ENCODE assay signal across 8 cellular contexts in genomic region chr4:39469429-39470077, GRCh38. TPM values are rescaled to one million over a fixed set of nuclear protein-coding genes. Genes with fewer than 3 reads are reported as not detected.
DNase-seq lines count a peak whose midpoint lies in the region; ATAC-seq and TF ChIP-seq lines count a peak whose summit lies in the region.

No MANE protein-coding gene starts in this region.

- CTCF ChIA-PET in activated CD8-positive, alpha-beta T cell treated with anti-CD3 and anti-CD28 coated beads for 36 hours (lab: Charles Lee): interaction anchor here (0.6 to 2.8 kb wide), 48 partner anchors 8 to 506 kb away, joined by 3 to 31 read pairs (median 4); partner anchors contain the start of genes LIAS, RPL9, SMIM14 and UBE2K

- no peak overlapping the region for H3K4me3 Mint-ChIP-seq in activated CD8-positive, alpha-beta T cell treated with anti-CD3 and anti-CD28 coated beads for 36 hours

- H3K9me3 ChIP-seq in ovary: no peaks in the 10 kb centered on the region

- no peaks in the 10 kb centered on the region for H3K27me3 ChIP-seq in ovary

- TF ChIP-seq POLR2A in ovary (IDR thresholded peaks at IDR 0.05): no peak

- H3K4me3 ChIP-seq in ovary: no peak overlapping the region

- TF ChIP-seq EP300 in ovary (IDR thresholded peaks at IDR 0.05): no peak

- H3K36me3 ChIP-seq in ovary: no peaks in the 10 kb centered on the region

- peak; percentile 94 for TF ChIP-seq CTCF in activated CD8-positive, alpha-beta T cell treated with anti-CD3 and anti-CD28 coated beads for 36 hours (IDR thresholded peaks at IDR 0.05)
- TF ChIP-seq CTCF in ovary (IDR thresholded peaks at IDR 0.05): peak; percentile 76 to 91 (median 87)

- H3K36me3 Mint-ChIP-seq in activated CD8-positive, alpha-beta T cell treated with anti-CD3 and anti-CD28 coated beads for 36 hours (ENCODE audit: low read depth): peaks cover 42% of the 10 kb centered on the region

- POLR2A ChIA-PET in activated CD8-positive, alpha-beta T cell treated with anti-CD3 and anti-CD28 coated beads for 36 hours (lab: Charles Lee): interaction anchor here (1.0 to 2.1 kb wide), 4 partner anchors 10 to 27 kb away, joined by 3 to 8 read pairs (median 4); partner anchors contain the start of genes LIAS and RPL9

- H3K27me3 Mint-ChIP-seq in activated CD8-positive, alpha-beta T cell treated with anti-CD3 and anti-CD28 coated beads for 36 hours: no peaks in the 10 kb centered on the region

- H3K4me1 ChIP-seq in ovary (ENCODE audit: insufficient read depth): no peaks in the 10 kb centered on the region

- intact Hi-C loops in activated CD8-positive, alpha-beta T cell treated with anti-CD3 and anti-CD28 coated beads for 36 hours (cut with micrococcal nuclease): loop anchor here (10.0 kb wide), 1 partner anchor 505 kb away; the partner anchor contains the start of gene PDS5A
- intact Hi-C loops in ovary (cut with DNase I): loop anchor here in 3 of 4 donors (1.0 to 5.0 kb wide), 3 partner anchors 507 to 508 kb away; partner anchors contain the start of gene PDS5A (in 2 of the 3)

- H3K4me1 Mint-ChIP-seq in activated CD8-positive, alpha-beta T cell treated with anti-CD3 and anti-CD28 coated beads for 36 hours (ENCODE audit: low read depth): peaks cover 8% of the 10 kb centered on the region

- DNase-seq in CMK (ENCODE audit: low read depth): peak; percentile 63
- peak; percentile 85 for DNase-seq in NCI-H460 (ENCODE audit: extremely low read depth, low read depth)
- peak; percentile 16 for DNase-seq in activated CD8-positive, alpha-beta T cell treated with anti-CD3 and anti-CD28 coated beads for 36 hours
- peak; percentile 62 for DNase-seq in germinal center (ENCODE audit: low spot score)
- DNase-seq in ovary: peak in 4 of 5 donors; percentile 46 to 69 (median 50)
- DNase-seq in occipital lobe (lab: John Stamatoyannopoulos, UW): no peak

- WGBS in ovary, 3 donors: 66 to 68% (median 68%) methylated on average over 4 of the region's 4 CpGs

- H3K27ac Mint-ChIP-seq in activated CD8-positive, alpha-beta T cell treated with anti-CD3 and anti-CD28 coated beads for 36 hours: peak overlapping the region; percentile 60

- ATAC-seq in GM19023 (IDR thresholded peaks at IDR 0.05; ENCODE audit: unreplicated experiment) (peak; percentile 79), HG03280 (IDR thresholded peaks at IDR 0.05; ENCODE audit: unreplicated experiment) (peak; percentile 85)
- ATAC-seq in activated CD8-positive, alpha-beta T cell treated with anti-CD3 and anti-CD28 coated beads for 36 hours: peak; percentile 79

- no peaks in the 10 kb centered on the region for H3K9me3 Mint-ChIP-seq in activated CD8-positive, alpha-beta T cell treated with anti-CD3 and anti-CD28 coated beads for 36 hours

- H3K27ac ChIP-seq in ovary: peak overlapping the region in 1 of 2 donors; percentile 57

RNA-seq across cellular contexts. Expression of gene LIAS, which starts 10.7 kb away (rescaled TPM):
- total RNA-seq in NCI-H460 (2014; rRNA removed; shearing (Covaris generic)): 32.8 and 37.0 TPM in 2 replicates
- polyA plus RNA-seq in NCI-H460 (2014; cell fraction: nucleus; rRNA removed): 48.5 and 57.3 TPM in 2 replicates
- 10 to 100 TPM; 35.8 to 42.5 TPM for total RNA-seq in activated CD8-positive, alpha-beta T cell treated with anti-CD3 and anti-CD28 coated beads for 36 hours
- total RNA-seq in ovary (10 to 100 TPM; 12.7 to 22.2 (median 15.6) TPM), occipital lobe (12.9 TPM)
- 10 to 100 TPM; 24.1 to 32.4 TPM for polyA plus RNA-seq in ovary

RNA-seq across cellular contexts. Expression of gene RPL9, which starts 10.8 kb away (rescaled TPM):
- 6,834 and 7,046 TPM in 2 replicates for total RNA-seq in NCI-H460 (2014; rRNA removed; shearing (Covaris generic))
- polyA plus RNA-seq in NCI-H460 (2014; cell fraction: nucleus; rRNA removed): 3,526 and 3,890 TPM in 2 replicates
- 1,000 to 10,000 TPM; 2,605 to 2,684 TPM for total RNA-seq in activated CD8-positive, alpha-beta T cell treated with anti-CD3 and anti-CD28 coated beads for 36 hours
- total RNA-seq in ovary: over 10,000 TPM in 1 of 7 donors, 1,000 to 10,000 TPM in 6; 2,988 to 22,039 (median 3,954) TPM
- 1,000 to 10,000 TPM; 5,002 to 5,793 TPM for polyA plus RNA-seq in ovary
- 3,277 TPM for total RNA-seq in occipital lobe

RNA-seq across cellular contexts. Expression of gene UGDH, which starts 57.7 kb away (rescaled TPM):
- total RNA-seq in NCI-H460 (2014; rRNA removed; shearing (Covaris generic)): 358 and 406 TPM in 2 replicates
- polyA plus RNA-seq in NCI-H460 (2014; cell fraction: nucleus; rRNA removed): 160 and 203 TPM in 2 replicates
- 10 to 100 TPM; 14.6 to 16.7 TPM for total RNA-seq in activated CD8-positive, alpha-beta T cell treated with anti-CD3 and anti-CD28 coated beads for 36 hours
- total RNA-seq in ovary (100 to 1,000 TPM in 1 of 7 donors, 10 to 100 TPM in 6; 47.2 to 106 (median 70.1) TPM), occipital lobe (32.6 TPM)
- polyA plus RNA-seq in ovary: 10 to 100 TPM; 18.3 to 32.7 TPM
